Comparison of ENCODE assay signal across 8 cellular contexts in the genomic region with DNA sequence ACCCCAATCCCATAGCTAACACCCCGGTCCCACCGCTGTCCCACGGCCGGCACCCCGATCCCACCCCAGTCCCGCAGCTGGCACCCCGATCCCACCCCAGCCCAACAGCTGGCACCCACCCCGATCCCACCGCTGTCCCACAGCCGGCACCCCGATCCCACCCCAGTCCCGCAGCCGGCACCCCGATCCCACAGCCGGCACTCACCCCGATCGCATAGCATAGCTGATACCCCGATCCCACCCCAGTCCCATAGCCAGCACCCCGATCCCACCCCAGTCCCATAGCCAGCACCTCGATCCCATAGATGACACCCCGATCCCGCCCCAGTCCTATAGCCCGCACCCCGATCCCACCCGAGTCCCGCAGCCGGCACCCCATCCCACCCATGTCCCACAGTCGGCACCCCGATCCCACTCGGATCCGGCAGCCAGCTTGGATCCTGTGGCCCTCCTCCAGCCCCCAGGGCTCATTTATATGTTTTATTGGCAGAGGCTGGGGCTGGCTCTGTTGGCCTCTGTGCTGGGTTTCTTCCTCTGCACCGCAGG. TPM values are rescaled to one million over a fixed set of nuclear protein-coding genes. Genes with fewer than 3 reads are reported as not detected.
DNase-seq lines count a peak whose midpoint lies in the region; ATAC-seq and TF ChIP-seq lines count a peak whose summit lies in the region.

No MANE protein-coding gene starts in this region.

- H3K9ac ChIP-seq in SU-DHL-6 (ENCODE audit: low read length): peak overlapping the region; percentile 99

- BruUV-seq in Calu3 (replicated peaks; lab: Mats Ljungman, UMichigan): no TSS peak

- H3K4me3 ChIP-seq in SU-DHL-6 (ENCODE audit: insufficient read depth, low read length, poor library complexity, severe bottlenecking) (peak overlapping the region; percentile 100), fibroblast of mammary gland (ENCODE audit: control insufficient read depth, low read depth, low read length) (peak overlapping the region; percentile 83)

- H3K36me3 Mint-ChIP-seq in Calu3 (ENCODE audit: insufficient read depth, unreplicated experiment): peaks cover 38% of the 10 kb centered on the region
- no peaks in the 10 kb centered on the region for H3K36me3 Mint-ChIP-seq in osteocyte (ENCODE audit: unreplicated experiment)

- intact Hi-C loops in Calu3 (cut with micrococcal nuclease; ENCODE audit: unreplicated experiment): loop anchor here (2.0 kb wide), 1 partner anchor 89 kb away; no protein-coding TSS in a partner anchor

- TF ChIP-seq CTCF in Calu3 (IDR thresholded peaks at IDR 0.05; ENCODE audit: unreplicated experiment) (no peak), SU-DHL-6 (IDR thresholded peaks at IDR 0.05; ENCODE audit: insufficient read depth, low read length, poor library complexity, severe bottlenecking) (no peak), fibroblast of mammary gland (conservative IDR thresholded peaks at IDR 0.05; ENCODE audit: control insufficient read depth, insufficient read depth, low read depth, low read length) (no peak), osteocyte (IDR thresholded peaks at IDR 0.05) (no peak)

- no peaks in the 10 kb centered on the region for H3K9me3 Mint-ChIP-seq in Calu3 (ENCODE audit: low read depth, unreplicated experiment)
- no peaks in the 10 kb centered on the region for H3K9me3 Mint-ChIP-seq in osteocyte (ENCODE audit: unreplicated experiment)

- no peaks in the 10 kb centered on the region for H3K27me3 ChIP-seq in SU-DHL-6 (ENCODE audit: low read length)

- H3K36me3 ChIP-seq in SU-DHL-6 (ENCODE audit: low read length): no peaks in the 10 kb centered on the region

- peak overlapping the region; percentile 74 for H3K4me2 ChIP-seq in SU-DHL-6 (ENCODE audit: low read depth, low read length, poor library complexity, severe bottlenecking)

- H4K20me1 ChIP-seq in SU-DHL-6 (ENCODE audit: low read depth, low read length): no peaks in the 10 kb centered on the region

- H3K9me3 ChIP-seq in SU-DHL-6 (ENCODE audit: insufficient read depth, low read length): no peaks in the 10 kb centered on the region

- peaks cover 7% of the 10 kb centered on the region for H3K4me1 Mint-ChIP-seq in Calu3 (ENCODE audit: low read depth, unreplicated experiment)
- peaks cover 18% of the 10 kb centered on the region for H3K4me1 Mint-ChIP-seq in osteocyte (ENCODE audit: unreplicated experiment)

- ATAC-seq in GM21381 (IDR thresholded peaks at IDR 0.05; ENCODE audit: unreplicated experiment) (no peak), GM19463 (IDR thresholded peaks at IDR 0.05; ENCODE audit: unreplicated experiment) (no peak), GM21619 (IDR thresholded peaks at IDR 0.05; ENCODE audit: unreplicated experiment) (no peak)

- H3K79me2 ChIP-seq in SU-DHL-6 (ENCODE audit: insufficient read depth, low read length): peaks cover 29% of the 10 kb centered on the region

- CTCF ChIA-PET in Calu3 (lab: Charles Lee): interaction anchor here (0.6 to 1.7 kb wide), 6 partner anchors 14 to 475 kb away, joined by 3 to 17 read pairs (median 6); partner anchors contain the start of genes ARFRP1 and ZGPAT

- H3K4me3 Mint-ChIP-seq in Calu3 (ENCODE audit: low read depth, unreplicated experiment) (peak overlapping the region; percentile 76), osteocyte (ENCODE audit: unreplicated experiment) (peak overlapping the region; percentile 76)

- no peak for DNase-seq in Calu3
- no peak for DNase-seq in fibroblast of mammary gland (ENCODE audit: low read depth)
- no peak for DNase-seq in osteocyte (ENCODE audit: extremely low spot score, unreplicated experiment)
- DNase-seq in occipital lobe (lab: John Stamatoyannopoulos, UW): no peak

- H2AFZ ChIP-seq in SU-DHL-6 (ENCODE audit: low read depth, low read length, severe bottlenecking): peak overlapping the region; percentile 88

- H3K27ac ChIP-seq in SU-DHL-6 (ENCODE audit: low read depth, low read length): no peak overlapping the region

- H3F3A ChIP-seq in SU-DHL-6 (ENCODE audit: insufficient read depth): peaks cover 17% of the 10 kb centered on the region; the same call in 1 of the 2 replicates

- H3K9me2 ChIP-seq in SU-DHL-6 (replicated peaks; ENCODE audit: insufficient read depth, low read length): no peaks in the 10 kb centered on the region

- H3K27me3 Mint-ChIP-seq in Calu3 (ENCODE audit: unreplicated experiment) (no peaks in the 10 kb centered on the region), osteocyte (ENCODE audit: unreplicated experiment) (no peaks in the 10 kb centered on the region)

- H3K27ac Mint-ChIP-seq in Calu3 (ENCODE audit: unreplicated experiment) (peak overlapping the region; percentile 74), osteocyte (ENCODE audit: unreplicated experiment) (peak overlapping the region; percentile 66)

RNA-seq across cellular contexts. Expression of gene GMEB2, which starts 0.9 kb away (rescaled TPM):
- total RNA-seq in Calu3 (2022) (18.6 and 18.8 TPM in 2 replicates), osteocyte (10.9 and 12.1 TPM in 2 replicates), occipital lobe (6.9 TPM)

RNA-seq across cellular contexts. Expression of gene STMN3, which starts 25.5 kb away (rescaled TPM):
- total RNA-seq in Calu3 (2022): 2.0 and 2.3 TPM in 2 replicates
- total RNA-seq in osteocyte: 32.0 and 33.2 TPM in 2 replicates
- total RNA-seq in occipital lobe: 101 TPM

RNA-seq across cellular contexts. Expression of gene RTEL1, which starts 30.3 kb away (rescaled TPM):
- total RNA-seq in Calu3 (2022): 39.1 and 39.8 TPM in 2 replicates
- total RNA-seq in osteocyte: 34.1 and 35.5 TPM in 2 replicates
- 10.0 TPM for total RNA-seq in occipital lobe

RNA-seq across cellular contexts. Expression of gene HELZ2, which starts 53.7 kb away (rescaled TPM):
- total RNA-seq in Calu3 (2022) (135 and 281 TPM in 2 replicates), osteocyte (25.0 and 29.0 TPM in 2 replicates), occipital lobe (7.2 TPM)

Comparison
In these comparisons a context has a peak if more than half of its experiments do, and no peak if none do; other contexts are left out.
1. RNA of gene STMN3, which starts 25.5 kb away (total RNA-seq): 101 TPM in occipital lobe (single experiment) and 32.0 to 33.2 TPM in osteocyte; 2.0 to 2.3 TPM in Calu3; every median in the first group is over 10 times any median in the second.